ENCODE assay signal across 17 cellular contexts in the genomic region with DNA sequence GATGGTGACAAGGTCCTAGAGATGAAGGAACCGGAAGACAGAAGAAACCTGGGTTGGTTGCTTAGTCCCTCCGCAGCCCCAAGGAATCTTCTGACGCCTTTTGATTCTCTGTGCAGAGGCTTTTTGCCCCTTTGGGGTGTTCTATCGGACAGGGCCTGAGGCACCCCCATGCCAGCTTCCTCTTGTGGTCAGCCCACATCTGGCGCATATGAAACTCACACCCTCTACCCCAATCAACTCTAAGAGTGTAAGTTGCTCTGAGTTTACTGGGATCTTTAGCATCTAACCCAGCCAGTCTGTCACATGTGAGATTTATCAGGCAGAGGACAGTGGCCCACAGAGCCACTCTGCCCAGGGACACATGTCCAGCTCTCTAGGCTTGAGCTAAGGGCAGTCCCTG. TPM values are rescaled to one million over a fixed set of nuclear protein-coding genes. Genes with fewer than 3 reads are reported as not detected.
DNase-seq lines count a peak whose midpoint lies in the region; ATAC-seq and TF ChIP-seq lines count a peak whose summit lies in the region.
"Had no signal": no experiment of that assay in that cellular context is flagged by ENCODE, and none has a peak within 500 bp of the region (broad histone marks: within the 10 kb centered on the region; RNA-seq: fewer than 3 reads in every experiment).

No MANE protein-coding gene starts in this region.

- no peak overlapping the region for H3K4me3 ChIP-seq in BLaER1
- no peak overlapping the region for H3K4me3 ChIP-seq in MM.1S (ENCODE audit: low read length)
- H3K4me3 ChIP-seq in Panc1 (ENCODE audit: low read depth in 2 of 2, low read length in 2 of 2): no peak overlapping the region
- H3K4me3 ChIP-seq in mucosa of descending colon: no peak overlapping the region
- no peak overlapping the region for H3K4me3 ChIP-seq in tibial artery

- no peaks in the 10 kb centered on the region for H3K9me3 Mint-ChIP-seq in nephron progenitor cell
- H3K9me3 Mint-ChIP-seq: CD4-positive, alpha-beta memory T cell; H9 had no signal

- no peak overlapping the region for H2AFZ ChIP-seq in MM.1S (ENCODE audit: low read length)

- DNase-seq in MM.1S: peak; percentile 57
- no peak for DNase-seq in Panc1 (ENCODE audit: low read depth, low spot score)
- no peak for DNase-seq in nephron progenitor cell
- no peak for DNase-seq in mucosa of descending colon
- no peak for DNase-seq in activated CD4-positive, alpha-beta T cell treated with anti-CD3 and anti-CD28 coated beads for 4 hours
- DNase-seq in tibial artery: no peak
- DNase-seq: ACHN; CD4-positive, alpha-beta memory T cell; DMS153; DMS79 treated with DMSO at 0.1 percent for 48 hours; EL; GOT3; H9 had no signal

- ATAC-seq in Panc1 (no peak), mucosa of descending colon (no peak), HG03460 (IDR thresholded peaks at IDR 0.05; ENCODE audit: unreplicated experiment) (no peak)

- H3K4me1 ChIP-seq in BLaER1: peaks cover 54% of the 10 kb centered on the region
- H3K4me1 ChIP-seq in MM.1S (ENCODE audit: low read length): peaks cover 18% of the 10 kb centered on the region
- peaks cover 16% of the 10 kb centered on the region for H3K4me1 ChIP-seq in Panc1 (ENCODE audit: control insufficient read depth, insufficient read depth, low read length)
- H3K4me1 ChIP-seq in mucosa of descending colon (ENCODE audit: low read depth): no peaks in the 10 kb centered on the region
- H3K4me1 ChIP-seq in tibial artery: no peaks in the 10 kb centered on the region

- H3K9me3 ChIP-seq in BLaER1 (no peaks in the 10 kb centered on the region), MM.1S (replicated peaks; ENCODE audit: insufficient read depth, low read length) (no peaks in the 10 kb centered on the region), Panc1 (ENCODE audit: control insufficient read depth, insufficient read depth, low read depth, low read length) (no peaks in the 10 kb centered on the region; the same call in 1 of the 2 replicates), mucosa of descending colon (no peaks in the 10 kb centered on the region), tibial artery (no peaks in the 10 kb centered on the region)

- intact Hi-C loops in Panc1 (cut with micrococcal nuclease; ENCODE audit: unreplicated experiment): no loop called here
- intact Hi-C loops in mucosa of descending colon (cut with DNase I, micrococcal nuclease): no loop called here
- intact Hi-C loops in tibial artery (cut with DNase I; ENCODE audit: low total_unique reads): no loop called here

- no peaks in the 10 kb centered on the region for H3K36me3 Mint-ChIP-seq in nephron progenitor cell (ENCODE audit: low read depth)
- H3K36me3 Mint-ChIP-seq: CD4-positive, alpha-beta memory T cell had no signal

- no peaks in the 10 kb centered on the region for H3K9me2 ChIP-seq in MM.1S (replicated peaks; ENCODE audit: insufficient read depth, low read length)

- H3K79me2 ChIP-seq in MM.1S (ENCODE audit: low read length): no peaks in the 10 kb centered on the region

- H3K4me2 ChIP-seq in BLaER1 (peak overlapping the region; percentile 20; the same call in 1 of the 2 replicates), MM.1S (ENCODE audit: low read depth, low read length) (peak overlapping the region; percentile 19; the same call in 1 of the 2 replicates)

- no peak overlapping the region for H3K27ac ChIP-seq in BLaER1
- no peak overlapping the region for H3K27ac ChIP-seq in MM.1S (ENCODE audit: low read length)
- H3K27ac ChIP-seq in Panc1 (ENCODE audit: low read length): peak overlapping the region; percentile 17; the same call in 1 of the 2 replicates
- H3K27ac ChIP-seq in tibial artery: no peak overlapping the region
- H3K27ac ChIP-seq: C4-2B had no signal

- no peaks in the 10 kb centered on the region; the same call in 1 of the 2 replicates for H3F3A ChIP-seq in MM.1S (ENCODE audit: insufficient read depth, low read length)

- no peaks in the 10 kb centered on the region for H3K27me3 ChIP-seq in BLaER1
- H3K27me3 ChIP-seq in MM.1S (replicated peaks; ENCODE audit: insufficient read depth, low read length): no peaks in the 10 kb centered on the region
- no peaks in the 10 kb centered on the region for H3K27me3 ChIP-seq in Panc1 (ENCODE audit: control insufficient read depth, insufficient read depth, low read length)
- H3K27me3 ChIP-seq in tibial artery: peaks cover 0 to 14% of the 10 kb centered on the region in 2 donors

- H3K36me3 ChIP-seq in BLaER1: no peaks in the 10 kb centered on the region
- H3K36me3 ChIP-seq in MM.1S (replicated peaks; ENCODE audit: insufficient read depth, low read length): no peaks in the 10 kb centered on the region
- H3K36me3 ChIP-seq in Panc1 (ENCODE audit: control insufficient read depth, insufficient read depth, low read length): no peaks in the 10 kb centered on the region
- H3K36me3 ChIP-seq in mucosa of descending colon (ENCODE audit: low read depth): no peaks in the 10 kb centered on the region
- no peaks in the 10 kb centered on the region for H3K36me3 ChIP-seq in tibial artery

- peaks cover 78% of the 10 kb centered on the region for H3K4me1 Mint-ChIP-seq in nephron progenitor cell

- H3K4me3 Mint-ChIP-seq in nephron progenitor cell: no peak overlapping the region
- H3K4me3 Mint-ChIP-seq: CD4-positive, alpha-beta memory T cell; H9 had no signal

- H3K27ac Mint-ChIP-seq in nephron progenitor cell: peak overlapping the region; percentile 34
- H3K27ac Mint-ChIP-seq: CD4-positive, alpha-beta memory T cell; H9 had no signal

- in situ Hi-C loops in Panc1 (cut with HindIII; ENCODE audit: low pct_unique_long_range_greater_than_20kb, low sequenced_read_pairs): no loop called here

- POLR2A ChIA-PET in Panc1 (lab: Charles Lee): no interaction called here

- BruUV-seq in Panc1 (replicated peaks; lab: Mats Ljungman, UMichigan): no TSS peak

- CTCF ChIA-PET in Panc1 (lab: Charles Lee): no interaction called here

- H3K27me3 Mint-ChIP-seq in nephron progenitor cell (ENCODE audit: low read depth, poor library complexity): peaks cover 17% of the 10 kb centered on the region

- H3K9ac ChIP-seq in BLaER1: no peak overlapping the region
- no peak overlapping the region for H3K9ac ChIP-seq in MM.1S (ENCODE audit: low read length)

- TF ChIP-seq CTCF in MM.1S (IDR thresholded peaks at IDR 0.05; ENCODE audit: low read length) (no peak), Panc1 (IDR thresholded peaks at IDR 0.05) (no peak), nephron progenitor cell (IDR thresholded peaks at IDR 0.05) (no peak), mucosa of descending colon (IDR thresholded peaks at IDR 0.05) (no peak), tibial artery (IDR thresholded peaks at IDR 0.05) (no peak)

- H4K20me1 ChIP-seq in BLaER1 (no peaks in the 10 kb centered on the region), MM.1S (ENCODE audit: insufficient read depth, low read length) (no peaks in the 10 kb centered on the region)

RNA-seq across cellular contexts. Expression of a gene that starts 17.4 kb away (rescaled TPM):
- total RNA-seq in Panc1 (2021; ENCODE audit: unreplicated experiment) (26.7 TPM), mucosa of descending colon (10 to 100 TPM; 11.7 to 34.0 (median 19.2) TPM)
- 60.7 TPM for polyA plus RNA-seq in Panc1 (2012; ENCODE audit: insufficient read length)
- total RNA-seq: CD4-positive, alpha-beta memory T cell; HT1080 had no signal

RNA-seq across cellular contexts. Expression of a gene that starts 59.1 kb away (rescaled TPM):
- 17.3 TPM for total RNA-seq in Panc1 (2021; ENCODE audit: unreplicated experiment)
- 29.4 TPM for polyA plus RNA-seq in Panc1 (2012; ENCODE audit: insufficient read length)
- 10 to 100 TPM in 2 of 3 donors, 1 to 10 TPM in 1; 2.1 to 17.2 (median 13.4) TPM for total RNA-seq in mucosa of descending colon
- total RNA-seq: CD4-positive, alpha-beta memory T cell; HT1080 had no signal
- polyA plus RNA-seq: CD4-positive, alpha-beta memory T cell had no signal
